Comparison of ENCODE assay signal across 1 cellular context in genomic region chr18:8810157-8810556, GRCh38.
TF ChIP-seq lines count a peak whose summit lies in the region.

No MANE protein-coding gene starts in this region.

TF ChIP-seq in IMR-90, 13 proteins besides CTCF, POLR2A, EP300 and RAD21:
- TF ChIP-seq CEBPB (IDR thresholded peaks at IDR 0.05; ENCODE audit: low read depth, low read length): no peak
- no peak for TF ChIP-seq MAFK (IDR thresholded peaks at IDR 0.05; ENCODE audit: low read depth, low read length)
- no peak for TF ChIP-seq CHD1 (IDR thresholded peaks at IDR 0.05; ENCODE audit: low read depth, low read length)
- no peak for TF ChIP-seq RCOR1 (IDR thresholded peaks at IDR 0.05; ENCODE audit: insufficient replicate concordance, low read length)
- TF ChIP-seq MAZ (IDR thresholded peaks at IDR 0.05; ENCODE audit: borderline replicate concordance, low read depth, low read length): no peak
- TF ChIP-seq RFX5 (IDR thresholded peaks at IDR 0.05; ENCODE audit: low read depth, low read length): no peak
- no peak for TF ChIP-seq SMC3 (IDR thresholded peaks at IDR 0.05; ENCODE audit: low read depth, low read length)
